6 cellular contexts compared by ENCODE assay signal in the genomic region with DNA sequence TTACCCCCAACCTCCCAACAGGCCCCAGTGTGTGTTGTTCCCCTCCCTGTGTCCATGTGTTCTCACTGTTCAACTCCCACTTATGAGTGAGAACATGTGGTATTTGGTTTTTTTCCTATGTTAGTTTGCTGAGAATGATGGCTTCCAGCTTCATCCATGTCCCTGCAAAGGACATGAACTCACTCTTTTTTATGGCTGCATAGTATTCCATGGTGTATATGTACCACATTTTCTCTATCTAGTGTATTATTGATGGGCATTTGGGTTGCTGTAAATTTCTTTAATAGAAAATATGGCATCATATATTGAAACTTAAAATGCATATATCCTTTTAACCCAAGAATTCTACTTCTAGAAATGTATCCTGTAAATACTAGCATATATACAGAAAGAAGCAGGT. TPM values are rescaled to one million over a fixed set of nuclear protein-coding genes. Genes with fewer than 3 reads are reported as not detected.
DNase-seq lines count a peak whose midpoint lies in the region; ATAC-seq, FAIRE-seq and TF ChIP-seq lines count a peak whose summit lies in the region.
"Not testable (repeated sequence)": the region's sequence is repeated elsewhere in the genome, so short reads cannot be mapped to it uniquely, and the experiment has no call there.

No MANE protein-coding gene starts in this region.

- TF ChIP-seq POLR2A in A549 (IDR thresholded peaks at IDR 0.05; ENCODE audit: low read length); GM12878 (IDR thresholded peaks at IDR 0.05; ENCODE audit: low read depth, low read length); K562 (conservative IDR thresholded peaks at IDR 0.05); HepG2 (IDR thresholded peaks at IDR 0.05; ENCODE audit: insufficient read depth in 1 of 2, low read depth in 2 of 2, low read length in 2 of 2): not testable (repeated sequence)

- not testable (repeated sequence) for H2AFZ ChIP-seq in GM12878 (ENCODE audit: control insufficient read depth, low read depth, low read length); K562 (ENCODE audit: low read depth, low read length); HepG2 (ENCODE audit: low read length)

- not testable (repeated sequence) for H3K4me1 ChIP-seq in A549; HEK293 (ENCODE audit: control insufficient read depth, insufficient read depth, low read length); GM12878 (ENCODE audit: control insufficient read depth, insufficient read depth, low read length); K562 (replicated peaks in 1 of 2; ENCODE audit: control insufficient read depth in 2 of 2, insufficient read depth in 2 of 2, low read length in 2 of 2); HepG2 (ENCODE audit: insufficient read depth, low read length)

- SMC1A ChIA-PET in GM12878 (lab: Charles Lee; ENCODE audit: uncharacterized antibody, unreplicated experiment): interaction anchor here (1.1 to 2.6 kb wide), 4 partner anchors 14 to 34 kb away, joined by 3 to 11 read pairs (median 3); partner anchors contain the start of gene UPF2

- H3K4me2 ChIP-seq in A549; GM12878 (ENCODE audit: control insufficient read depth, insufficient read depth); K562 (ENCODE audit: insufficient read depth, low read length); HepG2 (ENCODE audit: low read depth, low read length): not testable (repeated sequence)

- H3K9me1 ChIP-seq in K562 (ENCODE audit: control insufficient read depth, insufficient read depth, low read length): not testable (repeated sequence)

- in situ Hi-C loops in GM12878 (cut with MboI); K562 (cut with MboI); HepG2 (cut with HindIII; ENCODE audit: extremely low pct_ligation_motif_present, low pct_unique_long_range_greater_than_20kb): not testable (repeated sequence)

- not testable (repeated sequence) for TF ChIP-seq CTCF in A549 (IDR thresholded peaks at IDR 0.05); HEK293 (tag by site-specific recombination; IDR thresholded peaks at IDR 0.05); GM12878 (IDR thresholded peaks at IDR 0.05 in 2 of 3, conservative IDR thresholded peaks at IDR 0.05 in 1 of 3; ENCODE audit: control insufficient read depth in 2 of 3, extremely low read depth in 1 of 3, insufficient read depth in 1 of 3, low read depth in 3 of 3, low read length in 3 of 3); K562 (IDR thresholded peaks at IDR 0.05 in 2 of 3, conservative IDR thresholded peaks at IDR 0.05 in 1 of 3; ENCODE audit: insufficient read depth in 2 of 3, low read depth in 1 of 3, low read length in 3 of 3); HepG2 (CRISPR knock-in tag; IDR thresholded peaks at IDR 0.05)

- not testable (repeated sequence) for TF ChIP-seq RAD21 in A549 (conservative IDR thresholded peaks at IDR 0.05 in 1 of 2, IDR thresholded peaks at IDR 0.05 in 1 of 2); GM12878 (IDR thresholded peaks at IDR 0.05; ENCODE audit: insufficient read depth, low read depth, low read length); K562 (CRISPR knock-in tag; conservative IDR thresholded peaks at IDR 0.05 in 1 of 2, IDR thresholded peaks at IDR 0.05 in 1 of 2); HepG2 (CRISPR knock-in tag; IDR thresholded peaks at IDR 0.05)

- not testable (repeated sequence) for H4K20me1 ChIP-seq in GM12878 (ENCODE audit: control insufficient read depth, insufficient read depth); K562 (replicated peaks; ENCODE audit: control insufficient read depth, insufficient read depth, low read length); HepG2 (ENCODE audit: insufficient read depth, low read length)

- H3K36me3 ChIP-seq in HEK293 (ENCODE audit: control insufficient read depth in 2 of 2, insufficient read depth in 1 of 2, low read length in 2 of 2): peaks cover 16 to 48% of the 10 kb centered on the region in 2 experiments
- peaks cover 5 to 26% of the 10 kb centered on the region in 2 experiments; a peak in 3 of 4 replicates for H3K36me3 ChIP-seq in GM12878 (ENCODE audit: control insufficient read depth in 2 of 2, insufficient read depth in 2 of 2, low read length in 1 of 2)
- H3K36me3 ChIP-seq in K562 (ENCODE audit: control insufficient read depth, insufficient read depth, low read length): peaks cover 66% of the 10 kb centered on the region
- H3K36me3 ChIP-seq in HepG2 (replicated peaks in 1 of 2; ENCODE audit: control insufficient read depth in 1 of 2, insufficient read depth in 2 of 2, low read length in 2 of 2): peaks cover 10 to 29% of the 10 kb centered on the region in 2 experiments

- not testable (repeated sequence) for DNase-seq in A549 (ENCODE audit: low read depth in 1 of 2, low spot score in 1 of 2); GM12878 (ENCODE audit: low read depth, low spot score); K562 (ENCODE audit: extremely low read depth in 1 of 4, low spot score in 3 of 4); HepG2 (ENCODE audit: low spot score)

- not testable (repeated sequence) for ATAC-seq in A549, SK-N-SH treated with all-trans-retinoic acid at 6 μM for 48 hours, GM12878, K562, HepG2

- BruUV-seq in GM12878 (replicated peaks; lab: Mats Ljungman, UMichigan): TSS peak; percentile 52
- BruUV-seq in K562 (replicated peaks; lab: Mats Ljungman, UMichigan): not testable (repeated sequence)
- BruUV-seq in HepG2 (replicated peaks; lab: Mats Ljungman, UMichigan): TSS peak; percentile 16

- intact Hi-C loops in GM12878 (cut with micrococcal nuclease; ENCODE audit: unreplicated experiment); K562 (cut with micrococcal nuclease); HepG2 (cut with micrococcal nuclease; ENCODE audit: unreplicated experiment): not testable (repeated sequence)

- not testable (repeated sequence) for TF ChIP-seq EP300 in A549 (IDR thresholded peaks at IDR 0.05); GM12878 (IDR thresholded peaks at IDR 0.05; ENCODE audit: borderline replicate concordance in 1 of 2, control insufficient read depth in 1 of 2, low read depth in 2 of 2, low read length in 2 of 2); K562 (IDR thresholded peaks at IDR 0.05; ENCODE audit: low read length); HepG2 (IDR thresholded peaks at IDR 0.05; ENCODE audit: low read depth in 2 of 2, low read length in 2 of 2); HepG2 (CRISPR knock-in tag; IDR thresholded peaks at IDR 0.05; ENCODE audit: borderline replicate concordance)

- H3K27me3 ChIP-seq in GM12878 (replicated peaks in 1 of 2; ENCODE audit: control insufficient read depth in 2 of 2, insufficient read depth in 2 of 2, low read length in 1 of 2); K562 (ENCODE audit: control insufficient read depth in 2 of 2, insufficient read depth in 2 of 2, low read length in 2 of 2); HepG2 (ENCODE audit: control insufficient read depth in 1 of 2, insufficient read depth in 2 of 2, low read length in 2 of 2): not testable (repeated sequence)

- not testable (repeated sequence) for H3K27ac ChIP-seq in A549; HEK293 (ENCODE audit: extremely low read depth, low read depth, low read length); GM12878 (ENCODE audit: control insufficient read depth, insufficient read depth); K562 (ENCODE audit: extremely low read depth, low read depth, low read length); HepG2 (ENCODE audit: extremely low read length, insufficient read depth, low read length)

- H3K4me3 ChIP-seq in A549; HEK293 (ENCODE audit: low read depth, low read length); GM12878; K562; HepG2 (replicated peaks in 1 of 3; ENCODE audit: insufficient read depth in 1 of 3, low read depth in 2 of 3, low read length in 3 of 3): not testable (repeated sequence)

- H3K9ac ChIP-seq in GM12878 (ENCODE audit: control insufficient read depth, insufficient read depth, low read length); K562 (ENCODE audit: insufficient read depth in 1 of 2, low read depth in 2 of 2, low read length in 2 of 2); HepG2 (ENCODE audit: insufficient read depth, low read depth, low read length): not testable (repeated sequence)

- not testable (repeated sequence) for H3K79me2 ChIP-seq in GM12878 (ENCODE audit: control insufficient read depth, insufficient read depth, low read length); K562 (ENCODE audit: control insufficient read depth, insufficient read depth, low read length); HepG2 (ENCODE audit: insufficient read depth, low read length)

- RAD21 ChIA-PET in GM12878 (lab: Charles Lee; ENCODE audit: unreplicated experiment): not testable (repeated sequence)

- POLR2A ChIA-PET in A549 (lab: Yijun Ruan, JAX); GM12878 (lab: Charles Lee); K562 (lab: Yijun Ruan, JAX); HepG2 (lab: Yijun Ruan, JAX): not testable (repeated sequence)
- POLR2A ChIA-PET in HEK293 (lab: Yijun Ruan, JAX): interaction anchor here (0.6 kb wide), 1 partner anchor 57 kb away, joined by 3 read pairs; no protein-coding TSS in a partner anchor

- H3K9me3 ChIP-seq in A549: peaks cover 20% of the 10 kb centered on the region
- H3K9me3 ChIP-seq in HEK293 (ENCODE audit: control insufficient read depth, insufficient read depth, low read depth, low read length); K562 (replicated peaks; ENCODE audit: control insufficient read depth, insufficient read depth, low read depth, low read length); HepG2 (ENCODE audit: low read length): not testable (repeated sequence)
- H3K9me3 ChIP-seq in GM12878 (replicated peaks; ENCODE audit: control insufficient read depth, insufficient read depth, low read length): peaks cover 14% of the 10 kb centered on the region

- CTCF ChIA-PET in A549 (lab: Yijun Ruan, JAX): interaction anchor here (1.2 to 2.2 kb wide), 3 partner anchors 8 to 23 kb away, joined by 3 to 6 read pairs (median 3); no protein-coding TSS in a partner anchor
- CTCF ChIA-PET in HEK293 (lab: Yijun Ruan, JAX); K562 (lab: Yijun Ruan, JAX; ENCODE audit: low intra/inter-chr PET ratio); HepG2 (lab: Yijun Ruan, JAX; ENCODE audit: low intra/inter-chr PET ratio, low total read pairs): not testable (repeated sequence)
- CTCF ChIA-PET in GM12878 (lab: Yijun Ruan, JAX): interaction anchor here (1.7 kb wide), 1 partner anchor 17 kb away, joined by 4 read pairs; no protein-coding TSS in a partner anchor

- not testable (repeated sequence) for FAIRE-seq in A549 (lab: Jason Lieb, UNC); GM12878 (lab: Jason Lieb, UNC); K562 (lab: Jason Lieb, UNC); HepG2 (lab: Jason Lieb, UNC)

RNA-seq across cellular contexts. Expression of gene UPF2, which starts 33.8 kb away (rescaled TPM):
- polyA plus RNA-seq in A549 (2011; rRNA removed) (17.0 and 21.6 TPM in 2 replicates), A549 (2017; fragmentation: RNase III; extraction: RNeasy Plus Mini Kit Qiagen cat#74134 plus additional on column Dnase treatment) (16.5 to 18.5 TPM (median 17.3 TPM) in 3 replicates), GM12878 (2011; rRNA removed) (24.3 and 37.9 TPM in 2 replicates), GM12878 (2014; fragmentation: Illumina TruSeq; extraction: Trizol) (44.4 and 57.4 TPM in 2 replicates), GM12878 (2014; fragmentation: Nextera tagmentation; extraction: Ambion mirVana) (10 to 100 TPM; 21.2 to 22.2 TPM), GM12878 (2014; rRNA removed) (19.6 and 24.0 TPM in 2 replicates), GM12878 (2016; fragmentation: Nextera tagmentation; extraction: Ambion mirVana) (10 to 100 TPM; 34.2 to 34.6 TPM), K562 (2011; rRNA removed) (18.9 and 27.2 TPM in 2 replicates), K562 (2014; fragmentation: Illumina TruSeq; extraction: Trizol) (29.1 and 37.7 TPM in 2 replicates), K562 (2014; fragmentation: Nextera tagmentation; extraction: Ambion mirVana) (10 to 100 TPM; 13.9 to 17.3 TPM), K562 (2014; rRNA removed) (22.4 and 23.7 TPM in 2 replicates), HepG2 (2011; rRNA removed) (5.7 and 6.2 TPM in 2 replicates)
- polyA plus RNA-seq in A549 (2012; cell fraction: cytosol; rRNA removed): 4.0 and 4.2 TPM in 2 replicates
- polyA plus RNA-seq in A549 (2012; cell fraction: nucleus; rRNA removed): 3.3 and 4.9 TPM in 2 replicates
- 8.9 and 9.3 TPM in 2 replicates for polyA minus RNA-seq in A549 (2011; rRNA and poly(A)+ RNA removed)
- total RNA-seq in GM12878 (2013; cell fraction: nucleolus; rRNA removed): 60.0 and 61.3 TPM in 2 replicates
- total RNA-seq in GM12878 (2014; rRNA removed) (21.0 and 25.0 TPM in 2 replicates), GM12878 (2014; rRNA removed; fragmentation: Illumina TruSeq; extraction: Trizol) (42.6 and 44.2 TPM in 2 replicates), GM12878 (2021) (27.6 and 30.6 TPM in 2 replicates), K562 (2014; rRNA removed) (18.8 and 18.9 TPM in 2 replicates), K562 (2014; rRNA removed; fragmentation: Illumina TruSeq; extraction: Trizol) (35.3 and 41.9 TPM in 2 replicates), K562 (2015; rRNA removed; fragmentation: Illumina TruSeq; extraction: Trizol) (33.1 and 35.8 TPM in 2 replicates), K562 (2021) (20.9 and 21.2 TPM in 2 replicates), HepG2 (2016; rRNA removed; fragmentation: Illumina TruSeq; extraction: Trizol) (14.5 and 21.8 TPM in 2 replicates)
- 14.9 TPM for polyA plus RNA-seq in GM12878 (2011; ENCODE audit: low read depth)
- polyA plus RNA-seq in GM12878 (2011; cell fraction: cytosol; rRNA removed): 9.4 TPM in 2 replicates
- 11.4 and 14.7 TPM in 2 replicates for polyA plus RNA-seq in GM12878 (2011; cell fraction: nucleus; rRNA removed)
- 21.4 and 22.2 TPM in 2 replicates for polyA plus RNA-seq in GM12878 (2012)
- 15.9 and 23.0 TPM in 2 replicates for polyA minus RNA-seq in GM12878 (2011; rRNA and poly(A)+ RNA removed)
- polyA minus RNA-seq in GM12878 (2011; cell fraction: cytosol; rRNA and poly(A)+ RNA removed): 7.8 and 9.9 TPM in 2 replicates
- polyA minus RNA-seq in GM12878 (2011; cell fraction: nucleus; rRNA and poly(A)+ RNA removed): 10.0 and 14.7 TPM in 2 replicates
- total RNA-seq in K562 (2011; cell fraction: chromatin; rRNA removed; ENCODE audit: low replicate concordance): 10.8 and 56.6 TPM in 2 replicates
- 6.5 and 9.1 TPM in 2 replicates for total RNA-seq in K562 (2011; cell fraction: nucleolus; rRNA removed)
- total RNA-seq in K562 (2011; cell fraction: nucleoplasm; rRNA removed): 12.4 and 15.1 TPM in 2 replicates
- 4.6 and 8.1 TPM in 2 replicates for polyA plus RNA-seq in K562 (2011; cell fraction: cytosol; rRNA removed)
- 8.0 and 9.4 TPM in 2 replicates for polyA plus RNA-seq in K562 (2011; cell fraction: nucleus; rRNA removed)
- polyA plus RNA-seq in K562 (2012): 13.3 and 21.1 TPM in 2 replicates
- 43.1 and 43.5 TPM in 2 replicates for polyA minus RNA-seq in K562 (2011; rRNA and poly(A)+ RNA removed)
- polyA minus RNA-seq in K562 (2011; cell fraction: cytosol; rRNA and poly(A)+ RNA removed): 10.0 and 15.4 TPM in 2 replicates
- 9.0 and 18.8 TPM in 2 replicates for polyA minus RNA-seq in K562 (2011; cell fraction: nucleus; rRNA and poly(A)+ RNA removed)
- 9.1 and 11.7 TPM in 2 replicates for total RNA-seq in HepG2 (2016; cell fraction: cytosol; rRNA removed; fragmentation: Illumina TruSeq; extraction: Trizol; ENCODE audit: low read depth)
- 15.1 and 21.6 TPM in 2 replicates for total RNA-seq in HepG2 (2016; cell fraction: insoluble cytoplasmic fraction; rRNA removed; fragmentation: Illumina TruSeq; extraction: Trizol)
- total RNA-seq in HepG2 (2016; cell fraction: membrane; rRNA removed; fragmentation: Illumina TruSeq; extraction: Trizol): 6.1 and 6.9 TPM in 2 replicates
- 17.2 and 19.6 TPM in 2 replicates for total RNA-seq in HepG2 (2016; cell fraction: nucleus; rRNA removed; fragmentation: Illumina TruSeq; extraction: Trizol)
- polyA plus RNA-seq in HepG2 (2011; cell fraction: cytosol; rRNA removed): 2.8 and 4.5 TPM in 2 replicates
- polyA plus RNA-seq in HepG2 (2011; cell fraction: nucleus; rRNA removed): 3.2 and 4.2 TPM in 2 replicates
- polyA plus RNA-seq in HepG2 (2012): 8.2 and 11.6 TPM in 2 replicates
- polyA plus RNA-seq in HepG2 (2016; cell fraction: cytosol; fragmentation: Illumina TruSeq; extraction: Trizol; ENCODE audit: low read depth): 0.57 and 0.61 TPM in 2 replicates
- 15.8 and 18.5 TPM in 2 replicates for polyA plus RNA-seq in HepG2 (2016; cell fraction: insoluble cytoplasmic fraction; fragmentation: Illumina TruSeq; extraction: Trizol; ENCODE audit: low read depth)
- polyA plus RNA-seq in HepG2 (2016; cell fraction: membrane; fragmentation: Illumina TruSeq; extraction: Trizol; ENCODE audit: low read depth): 1.3 and 1.7 TPM in 2 replicates
- polyA plus RNA-seq in HepG2 (2016; cell fraction: nucleus; fragmentation: Illumina TruSeq; extraction: Trizol; ENCODE audit: insufficient read depth, low read depth): 14.3 and 16.1 TPM in 2 replicates
- 2.5 and 5.9 TPM in 2 replicates for polyA minus RNA-seq in HepG2 (2011; rRNA and poly(A)+ RNA removed; ENCODE audit: low replicate concordance)
- 5.9 and 6.1 TPM in 2 replicates for polyA minus RNA-seq in HepG2 (2011; cell fraction: cytosol; rRNA and poly(A)+ RNA removed)
- 18.9 and 21.9 TPM in 2 replicates for polyA minus RNA-seq in HepG2 (2011; cell fraction: nucleus; rRNA and poly(A)+ RNA removed)

RNA-seq across cellular contexts. Expression of gene DHTKD1, which starts 59.9 kb away (rescaled TPM):
- polyA plus RNA-seq in A549 (2011; rRNA removed) (21.2 and 23.0 TPM in 2 replicates), A549 (2017; fragmentation: RNase III; extraction: RNeasy Plus Mini Kit Qiagen cat#74134 plus additional on column Dnase treatment) (10.3 to 11.9 TPM (median 11.1 TPM) in 3 replicates), GM12878 (2011; rRNA removed) (26.2 and 26.6 TPM in 2 replicates), GM12878 (2014; fragmentation: Illumina TruSeq; extraction: Trizol) (29.5 and 35.9 TPM in 2 replicates), GM12878 (2014; fragmentation: Nextera tagmentation; extraction: Ambion mirVana) (10 to 100 TPM; 11.3 to 12.0 TPM), GM12878 (2014; rRNA removed) (24.0 and 27.5 TPM in 2 replicates), GM12878 (2016; fragmentation: Nextera tagmentation; extraction: Ambion mirVana) (10 to 100 TPM; 28.8 to 31.9 TPM), K562 (2011; rRNA removed) (19.7 and 20.2 TPM in 2 replicates), K562 (2014; fragmentation: Illumina TruSeq; extraction: Trizol) (10.0 TPM in 2 replicates), K562 (2014; fragmentation: Nextera tagmentation; extraction: Ambion mirVana) (1 to 10 TPM; 3.1 to 3.3 TPM), K562 (2014; rRNA removed) (7.6 and 9.1 TPM in 2 replicates), HepG2 (2011; rRNA removed) (9.0 and 14.1 TPM in 2 replicates)
- 11.4 and 16.0 TPM in 2 replicates for polyA plus RNA-seq in A549 (2012; cell fraction: cytosol; rRNA removed)
- polyA plus RNA-seq in A549 (2012; cell fraction: nucleus; rRNA removed): 7.6 and 18.4 TPM in 2 replicates
- polyA minus RNA-seq in A549 (2011; rRNA and poly(A)+ RNA removed): 59.9 and 84.6 TPM in 2 replicates
- total RNA-seq in GM12878 (2013; cell fraction: nucleolus; rRNA removed): 62.0 and 80.8 TPM in 2 replicates
- total RNA-seq in GM12878 (2014; rRNA removed) (23.7 and 27.0 TPM in 2 replicates), GM12878 (2014; rRNA removed; fragmentation: Illumina TruSeq; extraction: Trizol) (26.3 and 29.0 TPM in 2 replicates), GM12878 (2021) (33.9 and 35.0 TPM in 2 replicates), K562 (2014; rRNA removed) (4.8 and 7.1 TPM in 2 replicates), K562 (2014; rRNA removed; fragmentation: Illumina TruSeq; extraction: Trizol) (6.8 and 8.4 TPM in 2 replicates), K562 (2015; rRNA removed; fragmentation: Illumina TruSeq; extraction: Trizol) (5.3 and 6.1 TPM in 2 replicates), K562 (2021) (9.3 and 11.3 TPM in 2 replicates), HepG2 (2016; rRNA removed; fragmentation: Illumina TruSeq; extraction: Trizol) (9.6 and 10.7 TPM in 2 replicates)
- polyA plus RNA-seq in GM12878 (2011; ENCODE audit: low read depth): 14.5 TPM
- polyA plus RNA-seq in GM12878 (2011; cell fraction: cytosol; rRNA removed): 24.4 and 40.2 TPM in 2 replicates
- polyA plus RNA-seq in GM12878 (2011; cell fraction: nucleus; rRNA removed): 14.8 and 15.8 TPM in 2 replicates
- polyA plus RNA-seq in GM12878 (2012): 14.8 and 20.4 TPM in 2 replicates
- polyA minus RNA-seq in GM12878 (2011; rRNA and poly(A)+ RNA removed): 63.1 and 90.8 TPM in 2 replicates
- polyA minus RNA-seq in GM12878 (2011; cell fraction: cytosol; rRNA and poly(A)+ RNA removed): 22.9 and 26.3 TPM in 2 replicates
- polyA minus RNA-seq in GM12878 (2011; cell fraction: nucleus; rRNA and poly(A)+ RNA removed): 18.8 and 20.7 TPM in 2 replicates
- total RNA-seq in K562 (2011; cell fraction: chromatin; rRNA removed; ENCODE audit: low replicate concordance): 53.9 and 59.3 TPM in 2 replicates
- 34.9 and 37.9 TPM in 2 replicates for total RNA-seq in K562 (2011; cell fraction: nucleolus; rRNA removed)
- 19.8 and 21.9 TPM in 2 replicates for total RNA-seq in K562 (2011; cell fraction: nucleoplasm; rRNA removed)
- 16.9 and 35.7 TPM in 2 replicates for polyA plus RNA-seq in K562 (2011; cell fraction: cytosol; rRNA removed)
- polyA plus RNA-seq in K562 (2011; cell fraction: nucleus; rRNA removed): 15.8 and 16.6 TPM in 2 replicates
- polyA plus RNA-seq in K562 (2012): 5.5 and 8.5 TPM in 2 replicates
- polyA minus RNA-seq in K562 (2011; rRNA and poly(A)+ RNA removed): 45.7 and 73.0 TPM in 2 replicates
- 30.4 and 38.1 TPM in 2 replicates for polyA minus RNA-seq in K562 (2011; cell fraction: cytosol; rRNA and poly(A)+ RNA removed)
- 14.7 and 35.8 TPM in 2 replicates for polyA minus RNA-seq in K562 (2011; cell fraction: nucleus; rRNA and poly(A)+ RNA removed)
- 24.3 and 27.8 TPM in 2 replicates for total RNA-seq in HepG2 (2016; cell fraction: cytosol; rRNA removed; fragmentation: Illumina TruSeq; extraction: Trizol; ENCODE audit: low read depth)
- 10.6 and 11.0 TPM in 2 replicates for total RNA-seq in HepG2 (2016; cell fraction: insoluble cytoplasmic fraction; rRNA removed; fragmentation: Illumina TruSeq; extraction: Trizol)
- total RNA-seq in HepG2 (2016; cell fraction: membrane; rRNA removed; fragmentation: Illumina TruSeq; extraction: Trizol): 19.5 and 22.7 TPM in 2 replicates
- 9.6 and 11.8 TPM in 2 replicates for total RNA-seq in HepG2 (2016; cell fraction: nucleus; rRNA removed; fragmentation: Illumina TruSeq; extraction: Trizol)
- polyA plus RNA-seq in HepG2 (2011; cell fraction: cytosol; rRNA removed): 11.3 and 18.8 TPM in 2 replicates
- 6.8 and 9.1 TPM in 2 replicates for polyA plus RNA-seq in HepG2 (2011; cell fraction: nucleus; rRNA removed)
- 6.1 and 6.4 TPM in 2 replicates for polyA plus RNA-seq in HepG2 (2012)
- 0.53 and 0.54 TPM in 2 replicates for polyA plus RNA-seq in HepG2 (2016; cell fraction: cytosol; fragmentation: Illumina TruSeq; extraction: Trizol; ENCODE audit: low read depth)
- polyA plus RNA-seq in HepG2 (2016; cell fraction: insoluble cytoplasmic fraction; fragmentation: Illumina TruSeq; extraction: Trizol; ENCODE audit: low read depth): 7.1 and 7.2 TPM in 2 replicates
- 1.5 and 1.7 TPM in 2 replicates for polyA plus RNA-seq in HepG2 (2016; cell fraction: membrane; fragmentation: Illumina TruSeq; extraction: Trizol; ENCODE audit: low read depth)
- polyA plus RNA-seq in HepG2 (2016; cell fraction: nucleus; fragmentation: Illumina TruSeq; extraction: Trizol; ENCODE audit: insufficient read depth, low read depth): 8.5 and 11.5 TPM in 2 replicates
- 39.7 and 93.9 TPM in 2 replicates for polyA minus RNA-seq in HepG2 (2011; rRNA and poly(A)+ RNA removed; ENCODE audit: low replicate concordance)
- 19.3 and 23.3 TPM in 2 replicates for polyA minus RNA-seq in HepG2 (2011; cell fraction: cytosol; rRNA and poly(A)+ RNA removed)
- 17.2 and 20.1 TPM in 2 replicates for polyA minus RNA-seq in HepG2 (2011; cell fraction: nucleus; rRNA and poly(A)+ RNA removed)
